2 cellular contexts compared by ENCODE assay signal in genomic region chr7:150270101-150270824, GRCh38. TPM values are rescaled to one million over a fixed set of nuclear protein-coding genes. Genes with fewer than 3 reads are reported as not detected.
"Had no signal": no experiment of that assay in that cellular context is flagged by ENCODE, and none has a peak within 500 bp of the region (broad histone marks: within the 10 kb centered on the region; RNA-seq: fewer than 3 reads in every experiment).

No MANE protein-coding gene starts in this region.

RNA-seq across cellular contexts. Expression of gene LRRC61, which starts 52.9 kb away (rescaled TPM):
- total RNA-seq: HT1080, IMR-90 had no signal

RNA-seq across cellular contexts. Expression of gene ACTR3C, which starts 53.1 kb away (rescaled TPM):
- total RNA-seq: HT1080, IMR-90 had no signal
- polyA plus RNA-seq: IMR-90 had no signal
